Comparison of ENCODE assay signal across 1 cellular context in genomic region chr1:151006331-151007052, GRCh38.
A peak's percentile ranks its signal among the peaks of the same experiment; 100 is the strongest.
TF ChIP-seq lines count a peak whose summit lies in the region.

A gene with protein sequence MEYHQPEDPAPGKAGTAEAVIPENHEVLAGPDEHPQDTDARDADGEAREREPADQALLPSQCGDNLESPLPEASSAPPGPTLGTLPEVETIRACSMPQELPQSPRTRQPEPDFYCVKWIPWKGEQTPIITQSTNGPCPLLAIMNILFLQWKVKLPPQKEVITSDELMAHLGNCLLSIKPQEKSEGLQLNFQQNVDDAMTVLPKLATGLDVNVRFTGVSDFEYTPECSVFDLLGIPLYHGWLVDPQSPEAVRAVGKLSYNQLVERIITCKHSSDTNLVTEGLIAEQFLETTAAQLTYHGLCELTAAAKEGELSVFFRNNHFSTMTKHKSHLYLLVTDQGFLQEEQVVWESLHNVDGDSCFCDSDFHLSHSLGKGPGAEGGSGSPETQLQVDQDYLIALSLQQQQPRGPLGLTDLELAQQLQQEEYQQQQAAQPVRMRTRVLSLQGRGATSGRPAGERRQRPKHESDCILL (minus strand): TSS chr1:151006902. CDS start chr1:151002617, 4,285 bp downstream.

TF ChIP-seq in HepG2, 621 proteins besides CTCF, POLR2A, EP300 and RAD21 (continues in another document):
- TF ChIP-seq FOXA3 (CRISPR knock-in tag; IDR thresholded peaks at IDR 0.05): peak; percentile 12; the same call in 1 of the 2 replicates
- TF ChIP-seq ZMYM3 (CRISPR knock-in tag; IDR thresholded peaks at IDR 0.05): peak; percentile 44; the same call in 1 of the 2 replicates
- TF ChIP-seq SNAI1 (CRISPR knock-in tag; IDR thresholded peaks at IDR 0.05; ENCODE audit: borderline replicate concordance): 0 out of 2 replicates have a peak, but pooled peaks have one; percentile 28
- TF ChIP-seq ETV6 (CRISPR knock-in tag; conservative IDR thresholded peaks at IDR 0.05): no peak
- TF ChIP-seq ZNF574 (CRISPR knock-in tag; IDR thresholded peaks at IDR 0.05): 0 out of 2 replicates have a peak, but pooled peaks have one; percentile 46
- TF ChIP-seq REST (IDR thresholded peaks at IDR 0.05; ENCODE audit: borderline replicate concordance in 1 of 2, low read depth in 1 of 2, low read length in 2 of 2): 0 out of 4 replicates have a peak, but pooled peaks of 1 of the 2 experiments have one; percentile 36
- TF ChIP-seq ZBTB33 (CRISPR knock-in tag; IDR thresholded peaks at IDR 0.05): no peak
- no peak for TF ChIP-seq BORCS8-MEF2B (CRISPR knock-in tag; IDR thresholded peaks at IDR 0.05)
- peak; percentile 50; the same call in 1 of the 2 replicates for TF ChIP-seq ARID5B (CRISPR knock-in tag; IDR thresholded peaks at IDR 0.05)
- peak; percentile 46; the same call in 1 of the 2 replicates for TF ChIP-seq ETV5 (CRISPR knock-in tag; IDR thresholded peaks at IDR 0.05; ENCODE audit: borderline replicate concordance)
- no peak for TF ChIP-seq ARNT2 (CRISPR knock-in tag; IDR thresholded peaks at IDR 0.05; ENCODE audit: low read depth)
- peak; percentile 38 for TF ChIP-seq SRSF1 (optimal IDR thresholded peaks at IDR 0.05; ENCODE audit: low read depth, low read length)
- TF ChIP-seq HNF1B (CRISPR knock-in tag; IDR thresholded peaks at IDR 0.05): 0 out of 2 replicates have a peak, but pooled peaks have one; percentile 33
- peak; percentile 50; the same call in 1 of the 2 replicates for TF ChIP-seq PHF8 (CRISPR knock-in tag; IDR thresholded peaks at IDR 0.05)
- TF ChIP-seq SETDB1 (CRISPR knock-in tag; IDR thresholded peaks at IDR 0.05; ENCODE audit: borderline replicate concordance): no peak
- TF ChIP-seq ATF1 (CRISPR knock-in tag; IDR thresholded peaks at IDR 0.05): no peak
- TF ChIP-seq, protein P1, sequence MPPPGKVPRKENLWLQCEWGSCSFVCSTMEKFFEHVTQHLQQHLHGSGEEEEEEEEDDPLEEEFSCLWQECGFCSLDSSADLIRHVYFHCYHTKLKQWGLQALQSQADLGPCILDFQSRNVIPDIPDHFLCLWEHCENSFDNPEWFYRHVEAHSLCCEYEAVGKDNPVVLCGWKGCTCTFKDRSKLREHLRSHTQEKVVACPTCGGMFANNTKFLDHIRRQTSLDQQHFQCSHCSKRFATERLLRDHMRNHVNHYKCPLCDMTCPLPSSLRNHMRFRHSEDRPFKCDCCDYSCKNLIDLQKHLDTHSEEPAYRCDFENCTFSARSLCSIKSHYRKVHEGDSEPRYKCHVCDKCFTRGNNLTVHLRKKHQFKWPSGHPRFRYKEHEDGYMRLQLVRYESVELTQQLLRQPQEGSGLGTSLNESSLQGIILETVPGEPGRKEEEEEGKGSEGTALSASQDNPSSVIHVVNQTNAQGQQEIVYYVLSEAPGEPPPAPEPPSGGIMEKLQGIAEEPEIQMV (CRISPR knock-in tag; IDR thresholded peaks at IDR 0.05; ENCODE audit: low read depth): no peak
- TF ChIP-seq MED13 (CRISPR knock-in tag; IDR thresholded peaks at IDR 0.05): no peak
- no peak; the same call in 1 of the 2 replicates for TF ChIP-seq ZSCAN9 (CRISPR knock-in tag; IDR thresholded peaks at IDR 0.05; ENCODE audit: borderline replicate concordance)
- TF ChIP-seq PCBP2 (optimal IDR thresholded peaks at IDR 0.05; ENCODE audit: low read depth, low read length, poor library complexity, severe bottlenecking): no peak
- 0 out of 2 replicates have a peak, but pooled peaks have one; percentile 39 for TF ChIP-seq ZNF124 (CRISPR knock-in tag; IDR thresholded peaks at IDR 0.05)
- peak; percentile 27 to 65; a peak in 2 of 4 replicates for TF ChIP-seq MAFK (conservative IDR thresholded peaks at IDR 0.05 in 1 of 2, IDR thresholded peaks at IDR 0.05 in 1 of 2; ENCODE audit: low read length in 2 of 2)
- TF ChIP-seq CENPT (CRISPR knock-in tag; IDR thresholded peaks at IDR 0.05; ENCODE audit: low read depth): no peak
- TF ChIP-seq STAG1 (CRISPR knock-in tag; IDR thresholded peaks at IDR 0.05): peak; percentile 67
- TF ChIP-seq RNF219 (CRISPR knock-in tag; IDR thresholded peaks at IDR 0.05): 0 out of 2 replicates have a peak, but pooled peaks have one; percentile 43
- peak; percentile 43; the same call in 1 of the 2 replicates for TF ChIP-seq MIXL1 (CRISPR knock-in tag; IDR thresholded peaks at IDR 0.05)
- TF ChIP-seq ESRRA (CRISPR knock-in tag; IDR thresholded peaks at IDR 0.05; ENCODE audit: low read depth): 0 out of 2 replicates have a peak, but pooled peaks have one; percentile 4
- peak; percentile 79; the same call in 1 of the 2 replicates for TF ChIP-seq ZNF274 (CRISPR knock-in tag; IDR thresholded peaks at IDR 0.05)
- TF ChIP-seq, protein P2, sequence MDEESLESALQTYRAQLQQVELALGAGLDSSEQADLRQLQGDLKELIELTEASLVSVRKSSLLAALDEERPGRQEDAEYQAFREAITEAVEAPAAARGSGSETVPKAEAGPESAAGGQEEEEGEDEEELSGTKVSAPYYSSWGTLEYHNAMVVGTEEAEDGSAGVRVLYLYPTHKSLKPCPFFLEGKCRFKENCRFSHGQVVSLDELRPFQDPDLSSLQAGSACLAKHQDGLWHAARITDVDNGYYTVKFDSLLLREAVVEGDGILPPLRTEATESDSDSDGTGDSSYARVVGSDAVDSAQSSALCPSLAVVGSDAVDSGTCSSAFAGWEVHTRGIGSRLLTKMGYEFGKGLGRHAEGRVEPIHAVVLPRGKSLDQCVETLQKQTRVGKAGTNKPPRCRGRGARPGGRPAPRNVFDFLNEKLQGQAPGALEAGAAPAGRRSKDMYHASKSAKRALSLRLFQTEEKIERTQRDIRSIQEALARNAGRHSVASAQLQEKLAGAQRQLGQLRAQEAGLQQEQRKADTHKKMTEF (CRISPR knock-in tag; IDR thresholded peaks at IDR 0.05): peak; percentile 71; the same call in 1 of the 2 replicates
- TF ChIP-seq ZSCAN30 (CRISPR knock-in tag; IDR thresholded peaks at IDR 0.05): 0 out of 2 replicates have a peak, but pooled peaks have one; percentile 36
- peak; percentile 40; the same call in 1 of the 2 replicates for TF ChIP-seq TBX2 (CRISPR knock-in tag; IDR thresholded peaks at IDR 0.05; ENCODE audit: borderline replicate concordance)
- peak; percentile 51; the same call in 1 of the 2 replicates for TF ChIP-seq YEATS2 (CRISPR knock-in tag; IDR thresholded peaks at IDR 0.05; ENCODE audit: borderline replicate concordance)
- peak; percentile 65 for TF ChIP-seq GABPB1 (CRISPR knock-in tag; IDR thresholded peaks at IDR 0.05)
- no peak for TF ChIP-seq MAZ (IDR thresholded peaks at IDR 0.05; ENCODE audit: borderline replicate concordance, low read depth, low read length)
- peak; percentile 3; the same call in 1 of the 2 replicates for TF ChIP-seq MAZ (CRISPR knock-in tag; IDR thresholded peaks at IDR 0.05; ENCODE audit: low read depth)
